In the genomic region with DNA sequence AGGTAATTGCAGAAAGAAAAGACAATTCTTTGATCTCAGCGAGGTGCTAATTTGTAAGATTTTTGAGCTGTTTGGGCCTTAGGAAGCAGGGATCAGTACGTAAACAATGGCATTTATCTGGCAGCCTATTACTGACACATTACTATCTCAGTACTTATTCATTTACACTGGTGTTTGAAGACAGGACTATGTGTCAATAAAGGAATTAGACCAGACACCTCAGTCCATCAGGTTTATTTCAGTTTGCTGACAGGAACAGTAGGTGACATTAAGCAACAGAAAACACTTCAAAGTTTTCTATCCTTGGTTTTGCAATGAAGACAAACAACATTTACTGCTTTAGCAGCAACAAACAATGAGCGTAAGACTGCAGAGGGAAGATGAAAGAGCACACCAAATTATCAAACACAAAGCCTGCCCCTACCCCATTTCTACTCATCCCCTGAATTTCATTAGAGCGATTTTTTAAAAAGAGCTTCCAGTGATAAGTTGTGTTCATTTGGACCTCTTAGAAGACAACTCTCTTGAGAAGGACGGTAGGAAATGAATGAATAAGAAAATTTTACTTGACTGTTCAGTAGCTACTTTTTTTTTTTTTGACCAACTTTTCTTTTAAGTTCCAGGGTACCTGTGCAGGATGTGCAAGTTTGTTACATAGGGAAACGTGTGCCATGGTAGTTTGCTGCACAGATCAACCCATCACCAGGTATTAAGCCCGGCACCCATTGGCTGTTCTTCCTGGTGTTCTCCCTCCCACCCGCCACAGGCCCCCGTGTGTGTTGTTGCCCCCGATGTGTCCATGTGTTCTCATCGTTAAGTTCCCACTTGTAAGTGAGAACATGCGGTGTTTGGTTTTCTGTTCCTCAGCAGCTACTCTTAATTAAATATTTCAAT, we compare ENCODE assay signal across 1 cellular context.
TF ChIP-seq lines count a peak whose summit lies in the region.

No MANE protein-coding gene starts in this region.

TF ChIP-seq in HepG2, 621 proteins besides CTCF, POLR2A, EP300 and RAD21 (continued from another document and continues in another):
- TF ChIP-seq, protein P1, sequence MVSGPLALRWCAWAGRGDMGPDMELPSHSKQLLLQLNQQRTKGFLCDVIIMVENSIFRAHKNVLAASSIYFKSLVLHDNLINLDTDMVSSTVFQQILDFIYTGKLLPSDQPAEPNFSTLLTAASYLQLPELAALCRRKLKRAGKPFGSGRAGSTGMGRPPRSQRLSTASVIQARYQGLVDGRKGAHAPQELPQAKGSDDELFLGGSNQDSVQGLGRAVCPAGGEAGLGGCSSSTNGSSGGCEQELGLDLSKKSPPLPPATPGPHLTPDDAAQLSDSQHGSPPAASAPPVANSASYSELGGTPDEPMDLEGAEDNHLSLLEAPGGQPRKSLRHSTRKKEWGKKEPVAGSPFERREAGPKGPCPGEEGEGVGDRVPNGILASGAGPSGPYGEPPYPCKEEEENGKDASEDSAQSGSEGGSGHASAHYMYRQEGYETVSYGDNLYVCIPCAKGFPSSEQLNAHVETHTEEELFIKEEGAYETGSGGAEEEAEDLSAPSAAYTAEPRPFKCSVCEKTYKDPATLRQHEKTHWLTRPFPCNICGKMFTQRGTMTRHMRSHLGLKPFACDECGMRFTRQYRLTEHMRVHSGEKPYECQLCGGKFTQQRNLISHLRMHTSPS (CRISPR knock-in tag; IDR thresholded peaks at IDR 0.05; ENCODE audit: low read depth): no peak
- no peak for TF ChIP-seq ZNF768 (CRISPR knock-in tag; IDR thresholded peaks at IDR 0.05)
- 0 out of 2 replicates have a peak, but pooled peaks have one; percentile 80 for TF ChIP-seq NCOA1 (CRISPR knock-in tag; IDR thresholded peaks at IDR 0.05)
- TF ChIP-seq ZBTB7B (CRISPR knock-in tag; IDR thresholded peaks at IDR 0.05): no peak
- no peak for TF ChIP-seq ZNF432 (CRISPR knock-in tag; IDR thresholded peaks at IDR 0.05; ENCODE audit: borderline replicate concordance)
- 0 out of 2 replicates have a peak, but pooled peaks have one; percentile 26 for TF ChIP-seq IRF2 (CRISPR knock-in tag; IDR thresholded peaks at IDR 0.05)
- peak; percentile 83 for TF ChIP-seq FOXP1 (IDR thresholded peaks at IDR 0.05)
- peak; percentile 99 for TF ChIP-seq FOXP1 (CRISPR knock-in tag; IDR thresholded peaks at IDR 0.05)
- TF ChIP-seq, protein P2, sequence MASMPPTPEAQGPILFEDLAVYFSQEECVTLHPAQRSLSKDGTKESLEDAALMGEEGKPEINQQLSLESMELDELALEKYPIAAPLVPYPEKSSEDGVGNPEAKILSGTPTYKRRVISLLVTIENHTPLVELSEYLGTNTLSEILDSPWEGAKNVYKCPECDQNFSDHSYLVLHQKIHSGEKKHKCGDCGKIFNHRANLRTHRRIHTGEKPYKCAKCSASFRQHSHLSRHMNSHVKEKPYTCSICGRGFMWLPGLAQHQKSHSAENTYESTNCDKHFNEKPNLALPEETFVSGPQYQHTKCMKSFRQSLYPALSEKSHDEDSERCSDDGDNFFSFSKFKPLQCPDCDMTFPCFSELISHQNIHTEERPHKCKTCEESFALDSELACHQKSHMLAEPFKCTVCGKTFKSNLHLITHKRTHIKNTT (CRISPR knock-in tag; IDR thresholded peaks at IDR 0.05): no peak
- peak; percentile 97 for TF ChIP-seq GATA4 (IDR thresholded peaks at IDR 0.05; ENCODE audit: borderline replicate concordance, low read depth)
- TF ChIP-seq POLR2AphosphoS2 (IDR thresholded peaks at IDR 0.05; ENCODE audit: low read depth, low read length): no peak
- no peak for TF ChIP-seq CC2D1A (CRISPR knock-in tag; IDR thresholded peaks at IDR 0.05)
- 0 out of 2 replicates have a peak, but pooled peaks have one; percentile 58 for TF ChIP-seq HNF4G (IDR thresholded peaks at IDR 0.05; ENCODE audit: borderline replicate concordance, low read depth, low read length)
- no peak for TF ChIP-seq HNF4G (CRISPR knock-in tag; IDR thresholded peaks at IDR 0.05; ENCODE audit: borderline replicate concordance, low read depth)
- peak; percentile 84 for TF ChIP-seq GFI1 (CRISPR knock-in tag; IDR thresholded peaks at IDR 0.05; ENCODE audit: borderline replicate concordance)
- TF ChIP-seq POLR2G (IDR thresholded peaks at IDR 0.05; ENCODE audit: low read depth, low read length): no peak
- peak; percentile 63; the same call in 1 of the 2 replicates for TF ChIP-seq RARA (CRISPR knock-in tag; IDR thresholded peaks at IDR 0.05)
- peak; percentile 97 for TF ChIP-seq SOX5 (CRISPR knock-in tag; IDR thresholded peaks at IDR 0.05; ENCODE audit: borderline replicate concordance)
- no peak for TF ChIP-seq SUZ12 (IDR thresholded peaks at IDR 0.05; ENCODE audit: low read depth, low read length)
- TF ChIP-seq KDM4B (CRISPR knock-in tag; IDR thresholded peaks at IDR 0.05): no peak; the same call in 1 of the 2 replicates
- no peak for TF ChIP-seq ZFP1 (CRISPR knock-in tag; IDR thresholded peaks at IDR 0.05)
- TF ChIP-seq, protein P3, sequence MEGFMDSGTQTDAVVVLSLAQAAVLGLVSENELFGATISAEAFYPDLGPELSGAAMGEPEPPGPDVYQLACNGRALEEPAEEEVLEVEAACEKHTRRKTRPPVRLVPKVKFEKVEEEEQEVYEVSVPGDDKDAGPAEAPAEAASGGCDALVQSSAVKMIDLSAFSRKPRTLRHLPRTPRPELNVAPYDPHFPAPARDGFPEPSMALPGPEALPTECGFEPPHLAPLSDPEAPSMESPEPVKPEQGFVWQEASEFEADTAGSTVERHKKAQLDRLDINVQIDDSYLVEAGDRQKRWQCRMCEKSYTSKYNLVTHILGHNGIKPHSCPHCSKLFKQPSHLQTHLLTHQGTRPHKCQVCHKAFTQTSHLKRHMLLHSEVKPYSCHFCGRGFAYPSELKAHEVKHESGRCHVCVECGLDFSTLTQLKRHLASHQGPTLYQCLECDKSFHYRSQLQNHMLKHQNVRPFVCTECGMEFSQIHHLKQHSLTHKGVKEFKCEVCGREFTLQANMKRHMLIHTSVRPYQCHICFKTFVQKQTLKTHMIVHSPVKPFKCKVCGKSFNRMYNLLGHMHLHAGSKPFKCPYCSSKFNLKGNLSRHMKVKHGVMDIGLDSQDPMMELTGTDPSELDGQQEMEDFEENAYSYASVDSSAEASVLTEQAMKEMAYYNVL (CRISPR knock-in tag; IDR thresholded peaks at IDR 0.05; ENCODE audit: borderline replicate concordance): peak; percentile 89
- no peak for TF ChIP-seq MIER3 (CRISPR knock-in tag; IDR thresholded peaks at IDR 0.05; ENCODE audit: borderline replicate concordance)
- no peak for TF ChIP-seq ZKSCAN1 (IDR thresholded peaks at IDR 0.05; ENCODE audit: low read length)
- no peak for TF ChIP-seq POLR2AphosphoS5 (IDR thresholded peaks at IDR 0.05; ENCODE audit: low read depth, low read length)
- no peak for TF ChIP-seq XBP1 (CRISPR knock-in tag; IDR thresholded peaks at IDR 0.05)
- TF ChIP-seq ZNF441 (CRISPR knock-in tag; IDR thresholded peaks at IDR 0.05; ENCODE audit: borderline replicate concordance): no peak
- TF ChIP-seq ZNF713 (CRISPR knock-in tag; IDR thresholded peaks at IDR 0.05): no peak
- 0 out of 2 replicates have a peak, but pooled peaks have one; percentile 27 for TF ChIP-seq ZNF567 (CRISPR knock-in tag; IDR thresholded peaks at IDR 0.05; ENCODE audit: borderline replicate concordance)
- no peak for TF ChIP-seq PAWR (CRISPR knock-in tag; IDR thresholded peaks at IDR 0.05; ENCODE audit: borderline replicate concordance)
- TF ChIP-seq PITX1 (CRISPR knock-in tag; IDR thresholded peaks at IDR 0.05): peak; percentile 96
- no peak for TF ChIP-seq YEATS4 (CRISPR knock-in tag; IDR thresholded peaks at IDR 0.05; ENCODE audit: borderline replicate concordance)
- TF ChIP-seq PAF1 (CRISPR knock-in tag; IDR thresholded peaks at IDR 0.05): no peak
- peak; percentile 35; the same call in 1 of the 2 replicates for TF ChIP-seq RXRB (CRISPR knock-in tag; IDR thresholded peaks at IDR 0.05; ENCODE audit: borderline replicate concordance)
- 0 out of 2 replicates have a peak, but pooled peaks have one; percentile 15 for TF ChIP-seq NR2C2 (CRISPR knock-in tag; IDR thresholded peaks at IDR 0.05; ENCODE audit: borderline replicate concordance)
- peak; percentile 98 for TF ChIP-seq SOX13 (IDR thresholded peaks at IDR 0.05)
- TF ChIP-seq SOX13 (CRISPR knock-in tag; conservative IDR thresholded peaks at IDR 0.05 in 1 of 2, IDR thresholded peaks at IDR 0.05 in 1 of 2): peak in 1 of 2 experiments; percentile 97; a peak in 2 of 4 replicates
- TF ChIP-seq, protein P4, sequence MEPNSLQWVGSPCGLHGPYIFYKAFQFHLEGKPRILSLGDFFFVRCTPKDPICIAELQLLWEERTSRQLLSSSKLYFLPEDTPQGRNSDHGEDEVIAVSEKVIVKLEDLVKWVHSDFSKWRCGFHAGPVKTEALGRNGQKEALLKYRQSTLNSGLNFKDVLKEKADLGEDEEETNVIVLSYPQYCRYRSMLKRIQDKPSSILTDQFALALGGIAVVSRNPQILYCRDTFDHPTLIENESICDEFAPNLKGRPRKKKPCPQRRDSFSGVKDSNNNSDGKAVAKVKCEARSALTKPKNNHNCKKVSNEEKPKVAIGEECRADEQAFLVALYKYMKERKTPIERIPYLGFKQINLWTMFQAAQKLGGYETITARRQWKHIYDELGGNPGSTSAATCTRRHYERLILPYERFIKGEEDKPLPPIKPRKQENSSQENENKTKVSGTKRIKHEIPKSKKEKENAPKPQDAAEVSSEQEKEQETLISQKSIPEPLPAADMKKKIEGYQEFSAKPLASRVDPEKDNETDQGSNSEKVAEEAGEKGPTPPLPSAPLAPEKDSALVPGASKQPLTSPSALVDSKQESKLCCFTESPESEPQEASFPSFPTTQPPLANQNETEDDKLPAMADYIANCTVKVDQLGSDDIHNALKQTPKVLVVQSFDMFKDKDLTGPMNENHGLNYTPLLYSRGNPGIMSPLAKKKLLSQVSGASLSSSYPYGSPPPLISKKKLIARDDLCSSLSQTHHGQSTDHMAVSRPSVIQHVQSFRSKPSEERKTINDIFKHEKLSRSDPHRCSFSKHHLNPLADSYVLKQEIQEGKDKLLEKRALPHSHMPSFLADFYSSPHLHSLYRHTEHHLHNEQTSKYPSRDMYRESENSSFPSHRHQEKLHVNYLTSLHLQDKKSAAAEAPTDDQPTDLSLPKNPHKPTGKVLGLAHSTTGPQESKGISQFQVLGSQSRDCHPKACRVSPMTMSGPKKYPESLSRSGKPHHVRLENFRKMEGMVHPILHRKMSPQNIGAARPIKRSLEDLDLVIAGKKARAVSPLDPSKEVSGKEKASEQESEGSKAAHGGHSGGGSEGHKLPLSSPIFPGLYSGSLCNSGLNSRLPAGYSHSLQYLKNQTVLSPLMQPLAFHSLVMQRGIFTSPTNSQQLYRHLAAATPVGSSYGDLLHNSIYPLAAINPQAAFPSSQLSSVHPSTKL (CRISPR knock-in tag; IDR thresholded peaks at IDR 0.05): peak; percentile 90
- TF ChIP-seq STAT5B (CRISPR knock-in tag; IDR thresholded peaks at IDR 0.05): no peak
- no peak for TF ChIP-seq GTF3A (CRISPR knock-in tag; conservative IDR thresholded peaks at IDR 0.05)
- peak; percentile 62; the same call in 1 of the 2 replicates for TF ChIP-seq FOXA1 (IDR thresholded peaks at IDR 0.05)
- TF ChIP-seq FOXA1 (CRISPR knock-in tag; IDR thresholded peaks at IDR 0.05): peak; percentile 90
- no peak for TF ChIP-seq TOPORS (CRISPR knock-in tag; IDR thresholded peaks at IDR 0.05)
- TF ChIP-seq, protein P5, sequence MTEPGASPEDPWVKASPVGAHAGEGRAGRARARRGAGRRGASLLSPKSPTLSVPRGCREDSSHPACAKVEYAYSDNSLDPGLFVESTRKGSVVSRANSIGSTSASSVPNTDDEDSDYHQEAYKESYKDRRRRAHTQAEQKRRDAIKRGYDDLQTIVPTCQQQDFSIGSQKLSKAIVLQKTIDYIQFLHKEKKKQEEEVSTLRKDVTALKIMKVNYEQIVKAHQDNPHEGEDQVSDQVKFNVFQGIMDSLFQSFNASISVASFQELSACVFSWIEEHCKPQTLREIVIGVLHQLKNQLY (CRISPR knock-in tag; IDR thresholded peaks at IDR 0.05): no peak
- TF ChIP-seq, protein P6, sequence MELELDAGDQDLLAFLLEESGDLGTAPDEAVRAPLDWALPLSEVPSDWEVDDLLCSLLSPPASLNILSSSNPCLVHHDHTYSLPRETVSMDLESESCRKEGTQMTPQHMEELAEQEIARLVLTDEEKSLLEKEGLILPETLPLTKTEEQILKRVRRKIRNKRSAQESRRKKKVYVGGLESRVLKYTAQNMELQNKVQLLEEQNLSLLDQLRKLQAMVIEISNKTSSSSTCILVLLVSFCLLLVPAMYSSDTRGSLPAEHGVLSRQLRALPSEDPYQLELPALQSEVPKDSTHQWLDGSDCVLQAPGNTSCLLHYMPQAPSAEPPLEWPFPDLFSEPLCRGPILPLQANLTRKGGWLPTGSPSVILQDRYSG (CRISPR knock-in tag; IDR thresholded peaks at IDR 0.05): no peak
- peak; percentile 87 for TF ChIP-seq NR2F2 (IDR thresholded peaks at IDR 0.05; ENCODE audit: borderline replicate concordance, low read depth)
- TF ChIP-seq FOSL2 (CRISPR knock-in tag; IDR thresholded peaks at IDR 0.05): peak; percentile 74
- TF ChIP-seq ZNF20 (CRISPR knock-in tag; IDR thresholded peaks at IDR 0.05): no peak
- no peak for TF ChIP-seq ZNF24 (IDR thresholded peaks at IDR 0.05)
- TF ChIP-seq, protein P7, sequence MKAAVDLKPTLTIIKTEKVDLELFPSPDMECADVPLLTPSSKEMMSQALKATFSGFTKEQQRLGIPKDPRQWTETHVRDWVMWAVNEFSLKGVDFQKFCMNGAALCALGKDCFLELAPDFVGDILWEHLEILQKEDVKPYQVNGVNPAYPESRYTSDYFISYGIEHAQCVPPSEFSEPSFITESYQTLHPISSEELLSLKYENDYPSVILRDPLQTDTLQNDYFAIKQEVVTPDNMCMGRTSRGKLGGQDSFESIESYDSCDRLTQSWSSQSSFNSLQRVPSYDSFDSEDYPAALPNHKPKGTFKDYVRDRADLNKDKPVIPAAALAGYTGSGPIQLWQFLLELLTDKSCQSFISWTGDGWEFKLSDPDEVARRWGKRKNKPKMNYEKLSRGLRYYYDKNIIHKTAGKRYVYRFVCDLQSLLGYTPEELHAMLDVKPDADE (CRISPR knock-in tag; IDR thresholded peaks at IDR 0.05): no peak
- TF ChIP-seq TARDBP (CRISPR knock-in tag; IDR thresholded peaks at IDR 0.05): peak; percentile 91
- TF ChIP-seq, protein P8, sequence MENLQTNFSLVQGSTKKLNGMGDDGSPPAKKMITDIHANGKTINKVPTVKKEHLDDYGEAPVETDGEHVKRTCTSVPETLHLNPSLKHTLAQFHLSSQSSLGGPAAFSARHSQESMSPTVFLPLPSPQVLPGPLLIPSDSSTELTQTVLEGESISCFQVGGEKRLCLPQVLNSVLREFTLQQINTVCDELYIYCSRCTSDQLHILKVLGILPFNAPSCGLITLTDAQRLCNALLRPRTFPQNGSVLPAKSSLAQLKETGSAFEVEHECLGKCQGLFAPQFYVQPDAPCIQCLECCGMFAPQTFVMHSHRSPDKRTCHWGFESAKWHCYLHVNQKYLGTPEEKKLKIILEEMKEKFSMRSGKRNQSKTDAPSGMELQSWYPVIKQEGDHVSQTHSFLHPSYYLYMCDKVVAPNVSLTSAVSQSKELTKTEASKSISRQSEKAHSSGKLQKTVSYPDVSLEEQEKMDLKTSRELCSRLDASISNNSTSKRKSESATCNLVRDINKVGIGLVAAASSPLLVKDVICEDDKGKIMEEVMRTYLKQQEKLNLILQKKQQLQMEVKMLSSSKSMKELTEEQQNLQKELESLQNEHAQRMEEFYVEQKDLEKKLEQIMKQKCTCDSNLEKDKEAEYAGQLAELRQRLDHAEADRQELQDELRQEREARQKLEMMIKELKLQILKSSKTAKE (CRISPR knock-in tag; IDR thresholded peaks at IDR 0.05; ENCODE audit: borderline replicate concordance): peak; percentile 56; the same call in 1 of the 2 replicates
- no peak for TF ChIP-seq STAG1 (CRISPR knock-in tag; IDR thresholded peaks at IDR 0.05)
- no peak for TF ChIP-seq NFIB (CRISPR knock-in tag; IDR thresholded peaks at IDR 0.05; ENCODE audit: borderline replicate concordance)
